ENCODE assay signal across 13 cellular contexts in genomic region chr15:94258246-94258645, GRCh38.
DNase-seq lines count a peak whose midpoint lies in the region; ATAC-seq and TF ChIP-seq lines count a peak whose summit lies in the region.
"Had no signal": no experiment of that assay in that cellular context is flagged by ENCODE, and none has a peak within 500 bp of the region (broad histone marks: within the 10 kb centered on the region; RNA-seq: fewer than 3 reads in every experiment).

No MANE protein-coding gene starts in this region.

- H3F3A ChIP-seq in Loucy (ENCODE audit: low read depth) = no peaks in the 10 kb centered on the region

- no peak overlapping the region for H3K9ac ChIP-seq in Loucy (ENCODE audit: low read depth, low read length, poor library complexity, severe bottlenecking)

- peaks cover 6% of the 10 kb centered on the region; the same call in 1 of the 2 replicates for H3K36me3 ChIP-seq in Loucy (ENCODE audit: insufficient read depth, low read length)
- H3K36me3 ChIP-seq: adrenal gland had no signal

- peak overlapping the region; percentile 22 for H3K4me2 ChIP-seq in Loucy (ENCODE audit: low read depth, low read length, poor library complexity, severe bottlenecking)

- no peaks in the 10 kb centered on the region for H3K9me2 ChIP-seq in Loucy (replicated peaks; ENCODE audit: low read depth, low read length)

- TF ChIP-seq POLR2A in erythroblast (IDR thresholded peaks at IDR 0.05; ENCODE audit: low read length) = no peak

- TF ChIP-seq CTCF in GM12865 (IDR thresholded peaks at IDR 0.05; ENCODE audit: insufficient read depth, low read depth, low read length, missing control alignments) = no peak
- no peak for TF ChIP-seq CTCF in Loucy (conservative IDR thresholded peaks at IDR 0.05; ENCODE audit: low read length)

- H3K27me3 ChIP-seq in Loucy (ENCODE audit: insufficient read depth, low read length, poor library complexity, severe bottlenecking) = no peaks in the 10 kb centered on the region
- H3K27me3 ChIP-seq: adrenal gland had no signal

- DNase-seq in GM12865 (ENCODE audit: low read depth) (peak; percentile 9), OCI-M2 (lab: John Stamatoyannopoulos, UW; ENCODE audit: unreplicated experiment) (no peak), erythroblast (lab: John Stamatoyannopoulos, UW) (no peak), NCI-H446 treated with DMSO at 0.1 percent for 48 hours (lab: John Stamatoyannopoulos, UW) (no peak)
- DNase-seq in stimulated activated CD8-positive, alpha-beta memory T cell treated with anti-CD3 and anti-CD28 coated beads, Interleukin-4, amount 100 ng/mL, for 48 hours = no peak
- DNase-seq: activated CD4-positive, alpha-beta T cell treated with anti-CD3 and anti-CD28 coated beads, Interleukin-2, amount 50 U/mL, for 1 hour; adrenal gland; GF-D8; NCI-H1694; stimulated activated CD4-positive, alpha-beta T cell treated with anti-CD3 and anti-CD28 coated beads, Interleukin-12 subunit alpha, Interleukin-12 subunit beta, amount 100 ng/mL, for 4 hours had no signal

- peaks cover 100% of the 10 kb centered on the region for H3K79me2 ChIP-seq in Loucy (ENCODE audit: insufficient read depth, low read length)

- peaks cover 68% of the 10 kb centered on the region for H3K4me1 ChIP-seq in Loucy (ENCODE audit: insufficient read depth, low read length, poor library complexity, severe bottlenecking)
- H3K4me1 ChIP-seq: adrenal gland had no signal

- H3K9me3 ChIP-seq in Loucy (ENCODE audit: insufficient read depth, low read depth, low read length) = no peaks in the 10 kb centered on the region
- H3K9me3 ChIP-seq: adrenal gland had no signal

- no peak overlapping the region for H3K4me3 ChIP-seq in GM12865 (ENCODE audit: low read depth, low read length)
- H3K4me3 ChIP-seq in Loucy (ENCODE audit: low read length, poor library complexity, severe bottlenecking) = no peak overlapping the region
- H3K4me3 ChIP-seq: adrenal gland had no signal

- peaks cover 24% of the 10 kb centered on the region for H4K20me1 ChIP-seq in Loucy (ENCODE audit: insufficient read depth, low read length, poor library complexity, severe bottlenecking)

- ATAC-seq in GM19455 (IDR thresholded peaks at IDR 0.05; ENCODE audit: unreplicated experiment) (peak; percentile 66), HG02943 (IDR thresholded peaks at IDR 0.05; ENCODE audit: low read depth, unreplicated experiment) (peak; percentile 54)

- no peak overlapping the region for H2AFZ ChIP-seq in Loucy (ENCODE audit: low read length)
